In the genomic region with DNA sequence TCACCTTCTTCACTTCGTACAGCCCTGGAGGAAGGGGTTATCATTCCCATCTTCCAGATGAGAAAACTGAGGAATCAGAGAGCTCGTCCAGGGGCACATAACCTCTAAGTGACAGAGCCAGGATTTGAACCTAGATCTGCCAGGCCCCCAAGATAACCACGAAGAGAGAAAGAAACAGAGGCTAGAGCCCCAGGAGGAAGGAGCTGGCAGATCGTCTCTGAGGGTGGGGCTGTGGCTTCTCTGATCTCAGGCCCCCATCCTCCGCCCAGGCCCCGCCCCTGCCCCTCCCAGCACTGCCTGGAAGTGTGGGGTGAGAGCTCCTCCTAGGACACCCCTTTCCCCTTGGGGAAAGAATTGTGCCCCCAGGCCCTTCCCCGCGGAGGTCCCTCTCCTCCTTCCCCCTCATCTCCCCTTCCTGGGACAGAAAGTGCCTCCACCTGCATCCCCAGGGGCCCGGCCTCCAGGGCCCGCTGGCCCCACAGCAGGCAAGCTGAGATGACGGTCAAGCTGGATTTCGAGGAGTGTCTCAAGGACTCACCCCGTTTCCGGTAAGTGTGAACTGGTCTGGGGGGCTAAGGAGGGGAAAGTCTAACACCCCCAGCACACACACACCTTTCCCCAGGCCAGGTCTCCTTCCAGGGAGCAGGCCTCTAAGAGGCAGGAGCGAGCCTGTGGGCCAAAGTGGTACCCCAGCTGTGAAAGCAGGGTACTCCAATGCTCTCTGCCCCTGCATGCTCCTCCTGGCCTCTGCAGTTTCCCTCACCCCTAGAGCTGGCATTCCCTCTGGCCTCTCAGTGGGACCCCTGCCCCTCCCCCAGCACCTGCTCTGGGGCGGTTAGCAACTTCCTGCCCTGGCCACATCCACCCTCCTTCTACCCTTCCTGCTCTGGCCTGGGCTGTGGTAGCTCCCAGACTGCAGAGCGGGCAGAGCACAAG, we compare ENCODE assay signal across 8 cellular contexts. TPM values are rescaled to one million over a fixed set of nuclear protein-coding genes. Genes with fewer than 3 reads are reported as not detected.
A peak's percentile ranks its signal among the peaks of the same experiment; 100 is the strongest.
DNase-seq lines count a peak whose midpoint lies in the region; ATAC-seq and TF ChIP-seq lines count a peak whose summit lies in the region.

A gene with protein sequence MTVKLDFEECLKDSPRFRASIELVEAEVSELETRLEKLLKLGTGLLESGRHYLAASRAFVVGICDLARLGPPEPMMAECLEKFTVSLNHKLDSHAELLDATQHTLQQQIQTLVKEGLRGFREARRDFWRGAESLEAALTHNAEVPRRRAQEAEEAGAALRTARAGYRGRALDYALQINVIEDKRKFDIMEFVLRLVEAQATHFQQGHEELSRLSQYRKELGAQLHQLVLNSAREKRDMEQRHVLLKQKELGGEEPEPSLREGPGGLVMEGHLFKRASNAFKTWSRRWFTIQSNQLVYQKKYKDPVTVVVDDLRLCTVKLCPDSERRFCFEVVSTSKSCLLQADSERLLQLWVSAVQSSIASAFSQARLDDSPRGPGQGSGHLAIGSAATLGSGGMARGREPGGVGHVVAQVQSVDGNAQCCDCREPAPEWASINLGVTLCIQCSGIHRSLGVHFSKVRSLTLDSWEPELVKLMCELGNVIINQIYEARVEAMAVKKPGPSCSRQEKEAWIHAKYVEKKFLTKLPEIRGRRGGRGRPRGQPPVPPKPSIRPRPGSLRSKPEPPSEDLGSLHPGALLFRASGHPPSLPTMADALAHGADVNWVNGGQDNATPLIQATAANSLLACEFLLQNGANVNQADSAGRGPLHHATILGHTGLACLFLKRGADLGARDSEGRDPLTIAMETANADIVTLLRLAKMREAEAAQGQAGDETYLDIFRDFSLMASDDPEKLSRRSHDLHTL (plus strand): TSS at position 290 of the 936 bp plus-strand sequence. CDS start 206 bp downstream, at position 496.

- DNase-seq in CD1c-positive myeloid dendritic cell (ENCODE audit: extremely low spot score) (peak; percentile 59), T-cell (peak; percentile 75 to 93 (median 88)), A172 (ENCODE audit: low spot score) (no peak), middle frontal gyrus (ENCODE audit: extremely low spot score, low spot score) (no peak)
- peak; percentile 77 for DNase-seq in activated naive CD4-positive, alpha-beta T cell treated with anti-CD3 and anti-CD28 coated beads, Interleukin-2, amount 50 U/mL, for 72 hours (ENCODE audit: low spot score in 2 of 2)
- peak; percentile 85 for DNase-seq in natural killer cell treated with Interleukin-12 subunit alpha and Interleukin-12 subunit beta and Interleukin-15 and Interleukin-18, amount 100 ng/mL, for 72 hours (ENCODE audit: low spot score)

- H3K4me3 Mint-ChIP-seq in T-cell: peak within 1 kb of the TSS; percentile 93 to 98 (median 93)
- H3K4me3 Mint-ChIP-seq in natural killer cell treated with Interleukin-12 subunit alpha and Interleukin-12 subunit beta and Interleukin-15 and Interleukin-18, amount 100 ng/mL, for 72 hours: peak within 1 kb of the TSS; percentile 97

- H3K36me3 ChIP-seq in HEK293 (ENCODE audit: control insufficient read depth in 2 of 2, insufficient read depth in 1 of 2, low read length in 2 of 2): no peaks in the 10 kb centered on the region
- H3K36me3 ChIP-seq in urinary bladder (ENCODE audit: insufficient read depth): no peaks in the 10 kb centered on the region

- TF ChIP-seq CTCF in HEK293 (tag by site-specific recombination; IDR thresholded peaks at IDR 0.05): no peak

- H3K4me1 ChIP-seq in HEK293 (ENCODE audit: control insufficient read depth, insufficient read depth, low read length) (no peaks in the 10 kb centered on the region), urinary bladder (ENCODE audit: insufficient read depth) (no peaks in the 10 kb centered on the region)

- H3K36me3 Mint-ChIP-seq in T-cell: peaks cover 15% of the 10 kb centered on the region
- peaks cover 26% of the 10 kb centered on the region in 2 donors for H3K36me3 Mint-ChIP-seq in activated naive CD4-positive, alpha-beta T cell treated with anti-CD3 and anti-CD28 coated beads, Interleukin-2, amount 50 U/mL, for 72 hours
- H3K36me3 Mint-ChIP-seq in natural killer cell treated with Interleukin-12 subunit alpha and Interleukin-12 subunit beta and Interleukin-15 and Interleukin-18, amount 100 ng/mL, for 72 hours: peaks cover 10% of the 10 kb centered on the region

- H3K9me3 ChIP-seq in HEK293 (ENCODE audit: control insufficient read depth, insufficient read depth, low read depth, low read length): no peaks in the 10 kb centered on the region

- peaks cover 53 to 67% (median 66%) of the 10 kb centered on the region in 3 donors for H3K4me1 Mint-ChIP-seq in T-cell
- H3K4me1 Mint-ChIP-seq in natural killer cell treated with Interleukin-12 subunit alpha and Interleukin-12 subunit beta and Interleukin-15 and Interleukin-18, amount 100 ng/mL, for 72 hours (ENCODE audit: low read depth in 2 of 2): peaks cover 42 to 45% of the 10 kb centered on the region in 2 donors

- H3K4me3 ChIP-seq in HEK293 (ENCODE audit: low read depth, low read length): no peak within 1 kb of the TSS
- H3K4me3 ChIP-seq in urinary bladder (ENCODE audit: low read depth, low read length): peak within 1 kb of the TSS; percentile 34

- no peaks in the 10 kb centered on the region for H3K27me3 Mint-ChIP-seq in T-cell
- H3K27me3 Mint-ChIP-seq in natural killer cell treated with Interleukin-12 subunit alpha and Interleukin-12 subunit beta and Interleukin-15 and Interleukin-18, amount 100 ng/mL, for 72 hours: no peaks in the 10 kb centered on the region

- 33% methylated on average over 17 of the region's 17 CpGs for WGBS in urinary bladder

- H3K9me3 Mint-ChIP-seq in T-cell: no peaks in the 10 kb centered on the region
- H3K9me3 Mint-ChIP-seq in activated naive CD4-positive, alpha-beta T cell treated with anti-CD3 and anti-CD28 coated beads, Interleukin-2, amount 50 U/mL, for 72 hours: no peaks in the 10 kb centered on the region
- no peaks in the 10 kb centered on the region for H3K9me3 Mint-ChIP-seq in natural killer cell treated with Interleukin-12 subunit alpha and Interleukin-12 subunit beta and Interleukin-15 and Interleukin-18, amount 100 ng/mL, for 72 hours

- peak within 1 kb of the TSS; percentile 99 to 100 for H3K27ac Mint-ChIP-seq in T-cell
- peak within 1 kb of the TSS; percentile 86 to 91 for H3K27ac Mint-ChIP-seq in activated naive CD4-positive, alpha-beta T cell treated with anti-CD3 and anti-CD28 coated beads, Interleukin-2, amount 50 U/mL, for 72 hours
- H3K27ac Mint-ChIP-seq in natural killer cell treated with Interleukin-12 subunit alpha and Interleukin-12 subunit beta and Interleukin-15 and Interleukin-18, amount 100 ng/mL, for 72 hours: peak within 1 kb of the TSS; percentile 89 to 93

- H3K27ac ChIP-seq in HEK293 (ENCODE audit: extremely low read depth, low read depth, low read length): no peak within 1 kb of the TSS
- H3K27ac ChIP-seq in urinary bladder (ENCODE audit: low read depth): no peak within 1 kb of the TSS

- POLR2A ChIA-PET in HEK293 (lab: Yijun Ruan, JAX): interaction anchor here (0.8 to 1.1 kb wide), 2 partner anchors 17 to 26 kb away, joined by 3 read pairs; no protein-coding TSS in a partner anchor
- POLR2A ChIA-PET in T-cell (lab: Charles Lee): interaction anchor here (0.5 to 1.0 kb wide), 7 partner anchors 8 to 145 kb away, joined by 3 to 4 read pairs (median 3); no protein-coding TSS in a partner anchor

- ATAC-seq in T-cell (replicated peaks in 1 of 4): peak; percentile 95 to 97 (median 96)
- peak; percentile 93 to 94 for ATAC-seq in activated naive CD4-positive, alpha-beta T cell treated with anti-CD3 and anti-CD28 coated beads, Interleukin-2, amount 50 U/mL, for 72 hours
- ATAC-seq in natural killer cell treated with Interleukin-12 subunit alpha and Interleukin-12 subunit beta and Interleukin-15 and Interleukin-18, amount 100 ng/mL, for 72 hours: peak; percentile 96

- CTCF ChIA-PET in HEK293 (lab: Yijun Ruan, JAX) (interaction anchor here (0.5 to 1.9 kb wide), 10 partner anchors 9 to 344 kb away, joined by 3 to 10 read pairs (median 4); no protein-coding TSS in a partner anchor), T-cell (lab: Charles Lee) (interaction anchor here (0.5 to 2.3 kb wide), 13 partner anchors 8 to 426 kb away, joined by 3 to 5 read pairs (median 4); no protein-coding TSS in a partner anchor)

TF ChIP-seq in HEK293, 187 proteins besides CTCF, POLR2A, EP300 and RAD21 (continues in another document):
- TF ChIP-seq ZNF391 (tag by site-specific recombination; IDR thresholded peaks at IDR 0.05; ENCODE audit: borderline replicate concordance, low read depth) (no peak), ZNF776 (tag by site-specific recombination; IDR thresholded peaks at IDR 0.05; ENCODE audit: borderline replicate concordance) (no peak), KLF1 (tag by site-specific recombination; IDR thresholded peaks at IDR 0.05) (peak; percentile 90), ZNF24 (tag by site-specific recombination; IDR thresholded peaks at IDR 0.05) (no peak), ZBTB17 (tag by site-specific recombination; IDR thresholded peaks at IDR 0.05) (peak; percentile 44), ZNF658 (tag by site-specific recombination; IDR thresholded peaks at IDR 0.05) (no peak), KLF8 (tag by site-specific recombination; IDR thresholded peaks at IDR 0.05) (peak; percentile 71; the same call in 1 of the 2 replicates)
- TF ChIP-seq, protein P1, sequence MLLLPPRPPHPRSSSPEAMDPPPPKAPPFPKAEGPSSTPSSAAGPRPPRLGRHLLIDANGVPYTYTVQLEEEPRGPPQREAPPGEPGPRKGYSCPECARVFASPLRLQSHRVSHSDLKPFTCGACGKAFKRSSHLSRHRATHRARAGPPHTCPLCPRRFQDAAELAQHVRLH (tag by site-specific recombination; IDR thresholded peaks at IDR 0.05): no peak
- TF ChIP-seq, protein P2, sequence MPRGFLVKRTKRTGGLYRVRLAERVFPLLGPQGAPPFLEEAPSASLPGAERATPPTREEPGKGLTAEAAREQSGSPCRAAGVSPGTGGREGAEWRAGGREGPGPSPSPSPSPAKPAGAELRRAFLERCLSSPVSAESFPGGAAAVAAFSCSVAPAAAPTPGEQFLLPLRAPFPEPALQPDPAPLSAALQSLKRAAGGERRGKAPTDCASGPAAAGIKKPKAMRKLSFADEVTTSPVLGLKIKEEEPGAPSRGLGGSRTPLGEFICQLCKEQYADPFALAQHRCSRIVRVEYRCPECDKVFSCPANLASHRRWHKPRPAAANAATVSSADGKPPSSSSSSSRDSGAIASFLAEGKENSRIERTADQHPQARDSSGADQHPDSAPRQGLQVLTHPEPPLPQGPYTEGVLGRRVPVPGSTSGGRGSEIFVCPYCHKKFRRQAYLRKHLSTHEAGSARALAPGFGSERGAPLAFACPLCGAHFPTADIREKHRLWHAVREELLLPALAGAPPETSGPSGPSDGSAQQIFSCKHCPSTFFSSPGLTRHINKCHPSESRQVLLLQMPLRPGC (tag by site-specific recombination; IDR thresholded peaks at IDR 0.05): no peak

RNA-seq across cellular contexts. Expression of the gene that starts here (rescaled TPM):
- 100 to 1,000 TPM; 531 to 781 (median 649) TPM for total RNA-seq in T-cell
- total RNA-seq in activated naive CD4-positive, alpha-beta T cell treated with anti-CD3 and anti-CD28 coated beads, Interleukin-2, amount 50 U/mL, for 72 hours: 100 to 1,000 TPM; 400 to 610 TPM
- 100 to 1,000 TPM; 240 to 419 TPM for total RNA-seq in natural killer cell treated with Interleukin-12 subunit alpha and Interleukin-12 subunit beta and Interleukin-15 and Interleukin-18, amount 100 ng/mL, for 72 hours
- total RNA-seq in urinary bladder: 1.5 TPM
- polyA plus RNA-seq in urinary bladder: 4.3 TPM
- 0.90 and 4.1 TPM in 2 replicates for total RNA-seq in A172 (2014; rRNA removed; shearing (Covaris generic))

Comparison
In these comparisons a context has a peak if more than half of its experiments do, and no peak if none do; other contexts are left out.
1. RNA of the gene that starts here (total RNA-seq): 531 to 781 TPM in T-cell, 400 to 610 TPM in activated naive CD4-positive, alpha-beta T cell treated with anti-CD3 and anti-CD28 coated beads, Interleukin-2, amount 50 U/mL, for 72 hours and 240 to 419 TPM in natural killer cell treated with Interleukin-12 subunit alpha and Interleukin-12 subunit beta and Interleukin-15 and Interleukin-18, amount 100 ng/mL, for 72 hours; 1.5 TPM in urinary bladder (single experiment) and 0.90 to 4.1 TPM in A172; every median in the first group is over 10 times any median in the second.
2. DNase-seq: peak in CD1c-positive myeloid dendritic cell (single experiment), T-cell (34 of 34), activated naive CD4-positive, alpha-beta T cell treated with anti-CD3 and anti-CD28 coated beads, Interleukin-2, amount 50 U/mL, for 72 hours (2 of 2) and natural killer cell treated with Interleukin-12 subunit alpha and Interleukin-12 subunit beta and Interleukin-15 and Interleukin-18, amount 100 ng/mL, for 72 hours (single experiment); none in A172 (single experiment) and middle frontal gyrus (single experiment).
3. Peak in every context shown above with its lines, with median percentiles within 50 percentile points of each other: ATAC-seq and H3K27ac Mint-ChIP-seq.